ENCODE assay signal across 17 cellular contexts in genomic region chr18:39751161-39751560, GRCh38.
"Had no signal": no experiment of that assay in that cellular context is flagged by ENCODE, and none has a peak within 500 bp of the region (broad histone marks: within the 10 kb centered on the region; RNA-seq: fewer than 3 reads in every experiment).

No MANE protein-coding gene starts in this region.

- H3K4me1 ChIP-seq: right lobe of liver, spleen had no signal

- H3K9me3 ChIP-seq: right lobe of liver had no signal

- H3K4me1 Mint-ChIP-seq: activated CD8-positive, alpha-beta memory T cell treated with anti-CD3 and anti-CD28 coated beads, Interleukin-2, amount 10 ng/mL, durations not matched to agents 7 days and 5 days; activated naive CD4-positive, alpha-beta T cell treated with anti-CD3 and anti-CD28 coated beads, Interleukin-2, amount 50 U/mL, for 24 hours; naive thymus-derived CD4-positive, alpha-beta T cell; stimulated activated naive B cell treated with anti-CD40 and anti-IgM and Interleukin-4, amounts not matched to agents 10 μg/mL and 1 μg/mL and 100 μg/mL, for 72 hours had no signal

- H3K27me3 ChIP-seq: cardiac muscle cell, right lobe of liver, spleen had no signal

- H3K36me3 Mint-ChIP-seq: activated CD8-positive, alpha-beta memory T cell treated with anti-CD3 and anti-CD28 coated beads, Interleukin-2, amount 10 ng/mL, durations not matched to agents 7 days and 5 days; activated naive CD4-positive, alpha-beta T cell treated with anti-CD3 and anti-CD28 coated beads, Interleukin-2, amount 50 U/mL, for 24 hours; naive thymus-derived CD4-positive, alpha-beta T cell; stimulated activated naive B cell treated with anti-CD40 and anti-IgM and Interleukin-4, amounts not matched to agents 10 μg/mL and 1 μg/mL and 100 μg/mL, for 72 hours had no signal

- FAIRE-seq: colon had no signal

- H3K27me3 Mint-ChIP-seq: activated CD8-positive, alpha-beta memory T cell treated with anti-CD3 and anti-CD28 coated beads, Interleukin-2, amount 10 ng/mL, durations not matched to agents 7 days and 5 days; activated naive CD4-positive, alpha-beta T cell treated with anti-CD3 and anti-CD28 coated beads, Interleukin-2, amount 50 U/mL, for 24 hours; activated T-cell treated with anti-CD3 and anti-CD28 coated beads, Interleukin-2, amount 50 U/mL, for 24 hours; naive thymus-derived CD4-positive, alpha-beta T cell; stimulated activated naive B cell treated with anti-CD40 and anti-IgM and Interleukin-4, amounts not matched to agents 10 μg/mL and 1 μg/mL and 100 μg/mL, for 72 hours; type B pancreatic cell had no signal

- DNase-seq: activated CD4-positive, alpha-beta T cell treated with anti-CD3 and anti-CD28 coated beads, Interleukin-2, amount 50 U/mL, for 48 hours; activated CD8-positive, alpha-beta memory T cell treated with anti-CD3 and anti-CD28 coated beads, Interleukin-2, amount 10 ng/mL, durations not matched to agents 7 days and 5 days; activated effector memory CD4-positive, alpha-beta T cell treated with Interleukin-2 at 50 U/mL for 16 hours; activated T-cell treated with anti-CD3 and anti-CD28 coated beads, Interleukin-2, amount 50 U/mL, for 24 hours; amygdala; hypothalamus; left colon; naive thymus-derived CD4-positive, alpha-beta T cell; posterior cingulate gyrus; right lobe of liver; spleen; stimulated activated CD4-positive, alpha-beta T cell treated with anti-CD3 and anti-CD28 coated beads, Interleukin-1b, Interleukin-23, amount 100 ng/mL, for 48 hours; stimulated activated naive B cell treated with anti-CD40 and anti-IgM and Interleukin-4, amounts not matched to agents 10 μg/mL and 1 μg/mL and 100 μg/mL, for 72 hours had no signal

- H3K36me3 ChIP-seq: cardiac muscle cell, right lobe of liver, spleen had no signal

- H3K4me3 ChIP-seq: cardiac muscle cell, right lobe of liver, spleen had no signal

- H3K27ac Mint-ChIP-seq: activated CD8-positive, alpha-beta memory T cell treated with anti-CD3 and anti-CD28 coated beads, Interleukin-2, amount 10 ng/mL, durations not matched to agents 7 days and 5 days; activated naive CD4-positive, alpha-beta T cell treated with anti-CD3 and anti-CD28 coated beads, Interleukin-2, amount 50 U/mL, for 24 hours; activated T-cell treated with anti-CD3 and anti-CD28 coated beads, Interleukin-2, amount 50 U/mL, for 24 hours; naive thymus-derived CD4-positive, alpha-beta T cell; stimulated activated naive B cell treated with anti-CD40 and anti-IgM and Interleukin-4, amounts not matched to agents 10 μg/mL and 1 μg/mL and 100 μg/mL, for 72 hours; type B pancreatic cell had no signal

- H3K27ac ChIP-seq: cardiac muscle cell, right lobe of liver, spleen had no signal

- H3K4me3 Mint-ChIP-seq: activated CD8-positive, alpha-beta memory T cell treated with anti-CD3 and anti-CD28 coated beads, Interleukin-2, amount 10 ng/mL, durations not matched to agents 7 days and 5 days; activated naive CD4-positive, alpha-beta T cell treated with anti-CD3 and anti-CD28 coated beads, Interleukin-2, amount 50 U/mL, for 24 hours; activated T-cell treated with anti-CD3 and anti-CD28 coated beads, Interleukin-2, amount 50 U/mL, for 24 hours; naive thymus-derived CD4-positive, alpha-beta T cell; stimulated activated naive B cell treated with anti-CD40 and anti-IgM and Interleukin-4, amounts not matched to agents 10 μg/mL and 1 μg/mL and 100 μg/mL, for 72 hours; type B pancreatic cell had no signal
